In the genomic region with DNA sequence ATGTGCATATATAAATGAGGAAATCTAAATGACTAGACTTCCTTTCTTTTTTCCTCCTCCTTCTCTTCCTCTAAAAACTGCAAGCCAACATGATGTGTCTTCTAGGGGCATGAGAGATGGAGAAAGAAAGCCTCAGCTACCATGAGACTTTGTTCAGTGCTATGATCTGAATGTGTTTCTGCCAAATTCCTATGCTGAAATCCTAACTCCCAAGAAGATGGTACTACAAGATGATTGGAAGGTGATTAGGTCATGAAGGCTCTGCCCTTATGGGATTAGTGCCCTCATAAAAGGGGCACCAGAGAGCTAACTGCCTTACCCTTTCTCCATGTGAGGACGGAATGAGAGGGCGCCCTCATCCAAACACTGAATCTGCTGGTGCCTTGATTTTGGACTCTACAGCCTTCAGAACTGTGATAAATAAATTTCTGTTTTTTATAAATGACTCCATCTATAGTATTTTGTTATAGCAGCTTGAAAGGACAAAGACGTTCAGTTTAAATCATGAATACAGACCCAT, we compare ENCODE assay signal across 16 cellular contexts.
A peak's percentile ranks its signal among the peaks of the same experiment; 100 is the strongest.
DNase-seq lines count a peak whose midpoint lies in the region; ATAC-seq and TF ChIP-seq lines count a peak whose summit lies in the region.
"Had no signal": no experiment of that assay in that cellular context is flagged by ENCODE, and none has a peak within 500 bp of the region (broad histone marks: within the 10 kb centered on the region; RNA-seq: fewer than 3 reads in every experiment).

No MANE protein-coding gene starts in this region.

- no peak overlapping the region for H3K4me3 Mint-ChIP-seq in activated CD8-positive, alpha-beta memory T cell treated with anti-CD3 and anti-CD28 coated beads, Interleukin-2, amount 10 ng/mL, durations not matched to agents 7 days and 5 days
- H3K4me3 Mint-ChIP-seq: CD14-positive monocyte; CD8-positive, alpha-beta memory T cell; H9 had no signal

- no peak overlapping the region for H2AK9ac ChIP-seq in IMR-90 (replicated peaks; ENCODE audit: low read depth, low read length, poor library complexity)

- H4K20me1 ChIP-seq in IMR-90 (ENCODE audit: insufficient read depth, low read length), result no peaks in the 10 kb centered on the region
- no peaks in the 10 kb centered on the region for H4K20me1 ChIP-seq in PC-3 (ENCODE audit: low read length)
- H4K20me1 ChIP-seq: BLaER1 had no signal

- peaks cover 9% of the 10 kb centered on the region for H3K9me1 ChIP-seq in IMR-90 (ENCODE audit: insufficient read depth, low read length)

- no peak overlapping the region for H3K4me2 ChIP-seq in IMR-90 (ENCODE audit: low read depth, low read length)
- no peak overlapping the region for H3K4me2 ChIP-seq in mesenchymal stem cell (ENCODE audit: low read length, poor library complexity, severe bottlenecking)
- no peak overlapping the region for H3K4me2 ChIP-seq in trophoblast cell (ENCODE audit: low read length)
- H3K4me2 ChIP-seq in PC-3 (ENCODE audit: low read length), result no peak overlapping the region
- H3K4me2 ChIP-seq: A549, BLaER1 had no signal

- no peak for TF ChIP-seq RAD21 in IMR-90 (IDR thresholded peaks at IDR 0.05; ENCODE audit: low read length)

- H3K79me2 ChIP-seq in trophoblast cell (ENCODE audit: control insufficient read depth, insufficient read depth, low read length, poor library complexity), result no peaks in the 10 kb centered on the region
- no peaks in the 10 kb centered on the region for H3K79me2 ChIP-seq in PC-3 (ENCODE audit: low read length)

- no peak overlapping the region for H3K4me3 ChIP-seq in IMR-90 (ENCODE audit: insufficient read depth, low read depth, low read length)
- H3K4me3 ChIP-seq in mesenchymal stem cell (ENCODE audit: insufficient read depth in 1 of 2, low read depth in 1 of 2, low read length in 2 of 2), result no peak overlapping the region
- H3K4me3 ChIP-seq in trophoblast cell (ENCODE audit: low read depth, low read length), result no peak overlapping the region
- H3K4me3 ChIP-seq in PC-3 (ENCODE audit: low read length), result no peak overlapping the region
- H3K4me3 ChIP-seq: A549, BLaER1 had no signal

- no peak overlapping the region for H3K27ac Mint-ChIP-seq in activated CD8-positive, alpha-beta memory T cell treated with anti-CD3 and anti-CD28 coated beads, Interleukin-2, amount 10 ng/mL, durations not matched to agents 7 days and 5 days
- H3K27ac Mint-ChIP-seq: CD8-positive, alpha-beta memory T cell; H9 had no signal

- no peak overlapping the region for H4K12ac ChIP-seq in trophoblast cell (ENCODE audit: low read depth, low read length)

- H3K4ac ChIP-seq in IMR-90 (ENCODE audit: low read depth, low read length), result no peak overlapping the region
- no peak overlapping the region for H3K4ac ChIP-seq in mesenchymal stem cell (ENCODE audit: low read depth in 1 of 2, low read length in 2 of 2)
- no peak overlapping the region for H3K4ac ChIP-seq in trophoblast cell (ENCODE audit: low read depth, low read length)

- H3K79me1 ChIP-seq in IMR-90 (ENCODE audit: low read depth in 1 of 2, low read length in 2 of 2) (no peaks in the 10 kb centered on the region), mesenchymal stem cell (replicated peaks; ENCODE audit: low read length, poor library complexity, severe bottlenecking) (no peaks in the 10 kb centered on the region), trophoblast cell (ENCODE audit: low read length) (no peaks in the 10 kb centered on the region)

- H3K9ac ChIP-seq in IMR-90 (ENCODE audit: low read depth, low read length) (no peak overlapping the region), mesenchymal stem cell (ENCODE audit: low read length) (no peak overlapping the region), trophoblast cell (ENCODE audit: low read length) (no peak overlapping the region), PC-3 (ENCODE audit: low read length) (no peak overlapping the region)
- H3K9ac ChIP-seq: BLaER1 had no signal

- H3K36me3 ChIP-seq in IMR-90 (ENCODE audit: control insufficient read depth, insufficient read depth, low read length) (no peaks in the 10 kb centered on the region), mesenchymal stem cell (ENCODE audit: control insufficient read depth in 1 of 2, insufficient read depth in 2 of 2, low read depth in 1 of 2, low read length in 2 of 2) (no peaks in the 10 kb centered on the region), trophoblast cell (ENCODE audit: control insufficient read depth in 1 of 2, insufficient read depth in 2 of 2, low read length in 2 of 2) (no peaks in the 10 kb centered on the region), PC-3 (ENCODE audit: low read depth, low read length) (no peaks in the 10 kb centered on the region)
- H3K36me3 ChIP-seq: BLaER1 had no signal

- 0 out of 2 replicates have a peak overlapping the region, but pooled peaks have one; percentile 39 for H2BK120ac ChIP-seq in IMR-90 (ENCODE audit: low read depth, low read length)
- H2BK120ac ChIP-seq in mesenchymal stem cell (ENCODE audit: low read depth, low read length), result no peak overlapping the region
- H2BK120ac ChIP-seq in trophoblast cell (ENCODE audit: insufficient read depth, low read length, poor library complexity), result no peak overlapping the region

- no peaks in the 10 kb centered on the region for H3K9me3 ChIP-seq in IMR-90 (ENCODE audit: control insufficient read depth, insufficient read depth, low read length)
- no peaks in the 10 kb centered on the region for H3K9me3 ChIP-seq in mesenchymal stem cell (ENCODE audit: control insufficient read depth, low read length)
- H3K9me3 ChIP-seq in trophoblast cell (ENCODE audit: insufficient read depth, low read depth, low read length), result no peaks in the 10 kb centered on the region
- no peaks in the 10 kb centered on the region for H3K9me3 ChIP-seq in PC-3 (ENCODE audit: low read length)
- H3K9me3 ChIP-seq: A549, BLaER1 had no signal

- TF ChIP-seq CTCF in IMR-90 (conservative IDR thresholded peaks at IDR 0.05; ENCODE audit: low read depth, low read length), result no peak
- no peak for TF ChIP-seq CTCF in PC-3 (conservative IDR thresholded peaks at IDR 0.05; ENCODE audit: low read depth, low read length)

- H2BK5ac ChIP-seq in IMR-90 (ENCODE audit: low read depth, low read length, poor library complexity, severe bottlenecking) (no peak overlapping the region), mesenchymal stem cell (ENCODE audit: low read depth, low read length, poor library complexity, severe bottlenecking) (no peak overlapping the region), trophoblast cell (ENCODE audit: low read depth, low read length, poor library complexity) (no peak overlapping the region)

- no peak for TF ChIP-seq POLR2A in IMR-90 (IDR thresholded peaks at IDR 0.05; ENCODE audit: low read depth, low read length)

- in situ Hi-C loops in IMR-90 (cut with MboI; ENCODE audit: low sequenced_read_pairs), result no loop called here

- H3K56ac ChIP-seq in IMR-90 (ENCODE audit: extremely low read depth, insufficient read depth, low read length), result no peak overlapping the region

- H3K9me2 ChIP-seq in PC-3 (replicated peaks; ENCODE audit: low read length), result no peaks in the 10 kb centered on the region

- H3K36me3 Mint-ChIP-seq in activated CD8-positive, alpha-beta memory T cell treated with anti-CD3 and anti-CD28 coated beads, Interleukin-2, amount 10 ng/mL, durations not matched to agents 7 days and 5 days, result no peaks in the 10 kb centered on the region
- H3K36me3 Mint-ChIP-seq: CD8-positive, alpha-beta memory T cell had no signal

- H3K4me1 ChIP-seq in IMR-90 (ENCODE audit: control insufficient read depth, insufficient read depth, low read length), result peaks cover 12% of the 10 kb centered on the region
- peaks cover 2% of the 10 kb centered on the region for H3K4me1 ChIP-seq in mesenchymal stem cell (ENCODE audit: control insufficient read depth, insufficient read depth, low read depth, low read length)
- H3K4me1 ChIP-seq in trophoblast cell (ENCODE audit: control insufficient read depth in 1 of 2, insufficient read depth in 2 of 2, low read length in 2 of 2), result no peaks in the 10 kb centered on the region
- H3K4me1 ChIP-seq in PC-3 (ENCODE audit: insufficient read depth, low read length), result no peaks in the 10 kb centered on the region; the same call in 1 of the 2 replicates

- H4K8ac ChIP-seq in IMR-90 (ENCODE audit: low read depth in 2 of 2, low read length in 2 of 2) (no peak overlapping the region), mesenchymal stem cell (ENCODE audit: low read length) (no peak overlapping the region), trophoblast cell (ENCODE audit: low read depth, low read length) (no peak overlapping the region)

- H3K9me3 Mint-ChIP-seq in activated CD8-positive, alpha-beta memory T cell treated with anti-CD3 and anti-CD28 coated beads, Interleukin-2, amount 10 ng/mL, durations not matched to agents 7 days and 5 days (ENCODE audit: low read depth), result no peaks in the 10 kb centered on the region
- H3K9me3 Mint-ChIP-seq: CD8-positive, alpha-beta memory T cell had no signal

- no peak for ATAC-seq in activated CD8-positive, alpha-beta memory T cell treated with anti-CD3 and anti-CD28 coated beads, Interleukin-2, amount 10 ng/mL, durations not matched to agents 7 days and 5 days
- ATAC-seq in IMR-90 (ENCODE audit: low read depth), result no peak
- ATAC-seq in PC-3, result no peak
- ATAC-seq: A549, HepG2 had no signal

- no peaks in the 10 kb centered on the region for H3K27me3 ChIP-seq in IMR-90 (ENCODE audit: control insufficient read depth, insufficient read depth, low read length)
- H3K27me3 ChIP-seq in mesenchymal stem cell (ENCODE audit: control insufficient read depth in 1 of 2, insufficient read depth in 1 of 2, low read length in 2 of 2), result no peaks in the 10 kb centered on the region
- H3K27me3 ChIP-seq in trophoblast cell (ENCODE audit: insufficient read depth, low read length), result no peaks in the 10 kb centered on the region
- H3K27me3 ChIP-seq in PC-3 (ENCODE audit: low read length), result no peaks in the 10 kb centered on the region
- H3K27me3 ChIP-seq: BLaER1 had no signal

- H4K5ac ChIP-seq in IMR-90 (ENCODE audit: low read depth, low read length), result no peak overlapping the region

- POLR2A ChIA-PET in IMR-90 (lab: Charles Lee; ENCODE audit: unreplicated experiment), result no interaction called here
- POLR2A ChIA-PET in PC-3 (lab: Charles Lee; ENCODE audit: unreplicated experiment), result no interaction called here

- H2BK20ac ChIP-seq in IMR-90 (ENCODE audit: low read depth, low read length), result peak overlapping the region; percentile 32; the same call in 1 of the 2 replicates

- no peak overlapping the region for H4K91ac ChIP-seq in IMR-90 (ENCODE audit: insufficient read depth, low read depth, low read length)
- peak overlapping the region; percentile 57 for H4K91ac ChIP-seq in mesenchymal stem cell (ENCODE audit: low read length)
- no peak overlapping the region for H4K91ac ChIP-seq in trophoblast cell (ENCODE audit: low read depth, low read length)

- H2AFZ ChIP-seq in IMR-90 (replicated peaks; ENCODE audit: low read length, poor library complexity) (no peak overlapping the region), mesenchymal stem cell (ENCODE audit: low read depth, low read length) (no peak overlapping the region), trophoblast cell (ENCODE audit: insufficient read depth, low read length, poor library complexity) (no peak overlapping the region), PC-3 (ENCODE audit: low read length) (no peak overlapping the region)

- peak overlapping the region; percentile 31; the same call in 1 of the 2 replicates for H3K14ac ChIP-seq in IMR-90 (replicated peaks; ENCODE audit: low read depth, low read length)
- H3K14ac ChIP-seq in mesenchymal stem cell (ENCODE audit: low read length in 2 of 2), result no peak overlapping the region
- H3K14ac ChIP-seq in trophoblast cell (ENCODE audit: low read length), result no peak overlapping the region

- H3K18ac ChIP-seq in IMR-90 (ENCODE audit: low read depth, low read length), result no peak overlapping the region
- H3K18ac ChIP-seq in mesenchymal stem cell (ENCODE audit: low read depth in 1 of 2, low read length in 2 of 2), result peak overlapping the region; percentile 57 to 79
- H3K18ac ChIP-seq in trophoblast cell (ENCODE audit: low read length), result no peak overlapping the region

- dilution Hi-C loops in IMR-90 (cut with HindIII; ENCODE audit: low sequenced_read_pairs, unreplicated experiment), result no loop called here

- H3K27ac ChIP-seq in IMR-90 (ENCODE audit: insufficient read depth, low read length) (no peak overlapping the region), mesenchymal stem cell (ENCODE audit: low read length, poor library complexity, severe bottlenecking) (no peak overlapping the region), trophoblast cell (ENCODE audit: low read depth, low read length) (no peak overlapping the region), PC-3 (ENCODE audit: low read length) (no peak overlapping the region)
- H3K27ac ChIP-seq: 22Rv1, BLaER1 had no signal

- BruUV-seq in IMR-90 (replicated peaks; lab: Mats Ljungman, UMichigan), result no TSS peak
- no TSS peak for BruUV-seq in PC-3 (replicated peaks; lab: Mats Ljungman, UMichigan)

- no peak overlapping the region for H3K23ac ChIP-seq in IMR-90 (ENCODE audit: low read depth, low read length)
- no peak overlapping the region for H3K23ac ChIP-seq in mesenchymal stem cell (ENCODE audit: low read length in 2 of 2)
- H3K23ac ChIP-seq in trophoblast cell (ENCODE audit: low read length), result no peak overlapping the region

- no peaks in the 10 kb centered on the region for H3F3A ChIP-seq in PC-3 (ENCODE audit: low read length, unreplicated experiment)

- H2BK15ac ChIP-seq in IMR-90 (ENCODE audit: low read depth, low read length) (peak overlapping the region; percentile 90; the same call in 1 of the 3 replicates), mesenchymal stem cell (ENCODE audit: low read depth, poor library complexity, severe bottlenecking) (no peak overlapping the region)

- H2BK12ac ChIP-seq in mesenchymal stem cell (ENCODE audit: low read length in 2 of 2) (peak overlapping the region in 1 of 2 experiments; percentile 10), trophoblast cell (ENCODE audit: low read length) (no peak overlapping the region)

- H3K4me1 Mint-ChIP-seq in activated CD8-positive, alpha-beta memory T cell treated with anti-CD3 and anti-CD28 coated beads, Interleukin-2, amount 10 ng/mL, durations not matched to agents 7 days and 5 days, result peaks cover 25% of the 10 kb centered on the region

- intact Hi-C loops in IMR-90 (cut with micrococcal nuclease), result no loop called here
- intact Hi-C loops in PC-3 (cut with micrococcal nuclease), result no loop called here

- DNase-seq in activated CD8-positive, alpha-beta memory T cell treated with anti-CD3 and anti-CD28 coated beads, Interleukin-2, amount 50 U/mL, for 48 hours, result peak; percentile 10
- DNase-seq in activated CD8-positive, alpha-beta memory T cell treated with anti-CD3 and anti-CD28 coated beads, Interleukin-2, amount 10 ng/mL, durations not matched to agents 7 days and 5 days, result no peak
- DNase-seq in IMR-90 (no peak), mesenchymal stem cell (no peak), trophoblast cell (peak; percentile 93 to 96), PC-3 (no peak)
- no peak for DNase-seq in activated CD4-positive, alpha-beta T cell treated with anti-CD3 and anti-CD28 coated beads, Interleukin-2, amount 50 U/mL, for 48 hours
- DNase-seq: AML-193; CD8-positive, alpha-beta memory T cell; COR-L47; H9 had no signal

- WGBS in IMR-90 (ENCODE audit: extremely low coverage in 2 of 2, insufficient read length in 1 of 2), 2 experiments, result no CpG with 5 or more reads among the region's 3 CpGs
- WGBS in mesenchymal stem cell, result 95% methylated on average over 1 of the region's 3 CpGs
- WGBS in trophoblast cell (ENCODE audit: extremely low coverage, insufficient coverage, insufficient read length), result no CpG with 5 or more reads among the region's 3 CpGs

- peaks cover 41% of the 10 kb centered on the region for H3K27me3 Mint-ChIP-seq in activated CD8-positive, alpha-beta memory T cell treated with anti-CD3 and anti-CD28 coated beads, Interleukin-2, amount 10 ng/mL, durations not matched to agents 7 days and 5 days
- H3K27me3 Mint-ChIP-seq: CD8-positive, alpha-beta memory T cell had no signal

- CTCF ChIA-PET in activated CD8-positive, alpha-beta memory T cell treated with anti-CD3 and anti-CD28 coated beads, Interleukin-2, amount 10 ng/mL, durations not matched to agents 7 days and 5 days (lab: Charles Lee), result no interaction called here
- CTCF ChIA-PET in IMR-90 (lab: Yijun Ruan, JAX), result interaction anchor here (0.6 kb wide), 1 partner anchor 119 kb away, joined by 3 read pairs; no protein-coding TSS in a partner anchor
- CTCF ChIA-PET in PC-3 (lab: Charles Lee), result no interaction called here

- H2AK5ac ChIP-seq in IMR-90 (ENCODE audit: low read depth, low read length), result 0 out of 2 replicates have a peak overlapping the region, but pooled peaks have one; percentile 24
- H2AK5ac ChIP-seq in mesenchymal stem cell (ENCODE audit: low read length, severe bottlenecking), result no peak overlapping the region
- no peak overlapping the region for H2AK5ac ChIP-seq in trophoblast cell (ENCODE audit: low read length)

Comparison
In these comparisons a context has a peak if more than half of its experiments do, and no peak if none do; other contexts are left out.
1. DNase-seq: peak in activated CD8-positive, alpha-beta memory T cell treated with anti-CD3 and anti-CD28 coated beads, Interleukin-2, amount 50 U/mL, for 48 hours (single experiment) and trophoblast cell (2 of 2); none in activated CD8-positive, alpha-beta memory T cell treated with anti-CD3 and anti-CD28 coated beads, Interleukin-2, amount 10 ng/mL, durations not matched to agents 7 days and 5 days (single experiment), IMR-90 (single experiment), mesenchymal stem cell (single experiment), PC-3 (single experiment) and activated CD4-positive, alpha-beta T cell treated with anti-CD3 and anti-CD28 coated beads, Interleukin-2, amount 50 U/mL, for 48 hours (0 of 2).
2. H3K18ac ChIP-seq: peak in mesenchymal stem cell (2 of 2); none in IMR-90 (single experiment) and trophoblast cell (single experiment).